In the genomic region with DNA sequence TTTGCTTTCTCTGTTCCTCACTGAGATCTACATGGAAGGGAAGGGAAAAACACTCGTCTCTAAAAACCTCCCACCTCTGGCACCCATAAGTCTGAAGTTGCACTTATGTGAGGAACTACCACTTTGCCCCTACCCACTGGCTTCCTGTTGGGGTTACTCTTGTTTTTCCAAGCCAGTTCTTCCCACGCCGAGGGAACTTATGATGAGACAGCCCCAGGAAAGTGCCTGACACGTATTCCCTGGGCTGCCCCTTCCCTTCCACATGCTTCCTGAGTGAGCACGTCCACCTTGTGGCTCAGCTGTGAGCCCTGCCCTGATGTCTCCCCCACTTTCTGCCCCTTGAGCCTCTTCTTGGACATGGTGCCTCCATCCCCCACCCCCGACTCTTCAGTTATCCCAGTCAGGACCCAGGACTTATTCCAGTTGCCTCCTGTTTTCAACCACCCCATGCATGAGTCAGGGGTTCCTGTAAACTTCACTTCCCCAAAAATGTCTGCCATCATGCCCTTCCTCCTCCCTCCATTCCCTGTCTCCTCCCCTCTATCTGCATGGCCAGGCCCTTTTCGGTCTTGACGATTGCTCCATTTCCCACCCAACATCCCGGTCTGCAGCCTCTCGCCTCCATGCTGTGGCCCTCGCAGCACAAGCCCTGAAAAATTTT, we compare ENCODE assay signal across 1 cellular context.
A peak's percentile ranks its signal among the peaks of the same experiment; 100 is the strongest.
TF ChIP-seq lines count a peak whose summit lies in the region.

No MANE protein-coding gene starts in this region.

TF ChIP-seq in K562, 482 proteins besides CTCF, POLR2A, EP300 and RAD21 (continues in another document):
- TF ChIP-seq, protein P1, sequence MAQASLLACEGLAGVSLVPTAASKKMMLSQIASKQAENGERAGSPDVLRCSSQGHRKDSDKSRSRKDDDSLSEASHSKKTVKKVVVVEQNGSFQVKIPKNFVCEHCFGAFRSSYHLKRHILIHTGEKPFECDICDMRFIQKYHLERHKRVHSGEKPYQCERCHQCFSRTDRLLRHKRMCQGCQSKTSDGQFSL (CRISPR knock-in tag; IDR thresholded peaks at IDR 0.05), result peak; percentile 60
- TF ChIP-seq, protein P1 (tag; IDR thresholded peaks at IDR 0.05), result no peak
- TF ChIP-seq ZNF253 (CRISPR knock-in tag; conservative IDR thresholded peaks at IDR 0.05) (peak; percentile 74), ZNF197 (CRISPR knock-in tag; IDR thresholded peaks at IDR 0.05; ENCODE audit: low read depth) (0 out of 2 replicates have a peak, but pooled peaks have one; percentile 44), HDAC2 (IDR thresholded peaks at IDR 0.05) (no peak), ZNF445 (CRISPR knock-in tag; IDR thresholded peaks at IDR 0.05; ENCODE audit: low read depth) (no peak), RUNX1 (IDR thresholded peaks at IDR 0.05; ENCODE audit: low read depth) (peak; percentile 68; the same call in 1 of the 2 replicates), CHD4 (IDR thresholded peaks at IDR 0.05; ENCODE audit: insufficient read depth, insufficient replicate concordance, low read depth, low read length, poor library complexity, severe bottlenecking) (no peak), NR3C1 (CRISPR knock-in tag; IDR thresholded peaks at IDR 0.05) (no peak), ZZZ3 (IDR thresholded peaks at IDR 0.05) (no peak), FOSL1 (tag; conservative IDR thresholded peaks at IDR 0.05) (peak; percentile 54; the same call in 1 of the 2 replicates), ESRRB (CRISPR knock-in tag; IDR thresholded peaks at IDR 0.05; ENCODE audit: borderline replicate concordance) (no peak), CREBBP (IDR thresholded peaks at IDR 0.05; ENCODE audit: low read depth, low read length) (no peak), TAF9B (IDR thresholded peaks at IDR 0.05; ENCODE audit: partially characterized antibody) (no peak), E2F3 (CRISPR knock-in tag; IDR thresholded peaks at IDR 0.05) (no peak), ILF3 (IDR thresholded peaks at IDR 0.05; ENCODE audit: borderline replicate concordance) (no peak), ASH1L (IDR thresholded peaks at IDR 0.05; ENCODE audit: borderline replicate concordance, low read depth, partially characterized antibody) (no peak), ZC3H8 (IDR thresholded peaks at IDR 0.05) (peak; percentile 94), FOXK2 (conservative IDR thresholded peaks at IDR 0.05 in 1 of 2, IDR thresholded peaks at IDR 0.05 in 1 of 2; ENCODE audit: low read depth in 2 of 2) (peak in 1 of 2 experiments; percentile 43; a peak in 1 of 4 replicates), L3MBTL2 (IDR thresholded peaks at IDR 0.05) (peak; percentile 26; the same call in 1 of the 2 replicates), MTA2 (IDR thresholded peaks at IDR 0.05; ENCODE audit: low read depth) (no peak), KDM1A (IDR thresholded peaks at IDR 0.05) (no peak), ZBED1 (IDR thresholded peaks at IDR 0.05) (peak; percentile 90), DIDO1 (tag; IDR thresholded peaks at IDR 0.05; ENCODE audit: low read depth) (no peak), SMARCE1 (IDR thresholded peaks at IDR 0.05) (no peak; the same call in 1 of the 2 replicates), MEF2D (tag; conservative IDR thresholded peaks at IDR 0.05; ENCODE audit: low read depth) (peak; percentile 26; the same call in 1 of the 2 replicates), MBD2 (IDR thresholded peaks at IDR 0.05; ENCODE audit: borderline replicate concordance, low read depth) (0 out of 2 replicates have a peak, but pooled peaks have one; percentile 34), ZNF133 (CRISPR knock-in tag; IDR thresholded peaks at IDR 0.05) (no peak), ZKSCAN1 (IDR thresholded peaks at IDR 0.05; ENCODE audit: low read depth, low read length) (no peak)
- TF ChIP-seq, protein P2, sequence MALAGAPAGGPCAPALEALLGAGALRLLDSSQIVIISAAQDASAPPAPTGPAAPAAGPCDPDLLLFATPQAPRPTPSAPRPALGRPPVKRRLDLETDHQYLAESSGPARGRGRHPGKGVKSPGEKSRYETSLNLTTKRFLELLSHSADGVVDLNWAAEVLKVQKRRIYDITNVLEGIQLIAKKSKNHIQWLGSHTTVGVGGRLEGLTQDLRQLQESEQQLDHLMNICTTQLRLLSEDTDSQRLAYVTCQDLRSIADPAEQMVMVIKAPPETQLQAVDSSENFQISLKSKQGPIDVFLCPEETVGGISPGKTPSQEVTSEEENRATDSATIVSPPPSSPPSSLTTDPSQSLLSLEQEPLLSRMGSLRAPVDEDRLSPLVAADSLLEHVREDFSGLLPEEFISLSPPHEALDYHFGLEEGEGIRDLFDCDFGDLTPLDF (CRISPR knock-in tag; IDR thresholded peaks at IDR 0.05), result no peak
- TF ChIP-seq, protein P3, sequence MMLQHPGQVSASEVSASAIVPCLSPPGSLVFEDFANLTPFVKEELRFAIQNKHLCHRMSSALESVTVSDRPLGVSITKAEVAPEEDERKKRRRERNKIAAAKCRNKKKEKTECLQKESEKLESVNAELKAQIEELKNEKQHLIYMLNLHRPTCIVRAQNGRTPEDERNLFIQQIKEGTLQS (IDR thresholded peaks at IDR 0.05), result peak; percentile 8; the same call in 1 of the 2 replicates
- TF ChIP-seq, protein P3 (CRISPR knock-in tag; conservative IDR thresholded peaks at IDR 0.05), result no peak
- TF ChIP-seq, protein P4, sequence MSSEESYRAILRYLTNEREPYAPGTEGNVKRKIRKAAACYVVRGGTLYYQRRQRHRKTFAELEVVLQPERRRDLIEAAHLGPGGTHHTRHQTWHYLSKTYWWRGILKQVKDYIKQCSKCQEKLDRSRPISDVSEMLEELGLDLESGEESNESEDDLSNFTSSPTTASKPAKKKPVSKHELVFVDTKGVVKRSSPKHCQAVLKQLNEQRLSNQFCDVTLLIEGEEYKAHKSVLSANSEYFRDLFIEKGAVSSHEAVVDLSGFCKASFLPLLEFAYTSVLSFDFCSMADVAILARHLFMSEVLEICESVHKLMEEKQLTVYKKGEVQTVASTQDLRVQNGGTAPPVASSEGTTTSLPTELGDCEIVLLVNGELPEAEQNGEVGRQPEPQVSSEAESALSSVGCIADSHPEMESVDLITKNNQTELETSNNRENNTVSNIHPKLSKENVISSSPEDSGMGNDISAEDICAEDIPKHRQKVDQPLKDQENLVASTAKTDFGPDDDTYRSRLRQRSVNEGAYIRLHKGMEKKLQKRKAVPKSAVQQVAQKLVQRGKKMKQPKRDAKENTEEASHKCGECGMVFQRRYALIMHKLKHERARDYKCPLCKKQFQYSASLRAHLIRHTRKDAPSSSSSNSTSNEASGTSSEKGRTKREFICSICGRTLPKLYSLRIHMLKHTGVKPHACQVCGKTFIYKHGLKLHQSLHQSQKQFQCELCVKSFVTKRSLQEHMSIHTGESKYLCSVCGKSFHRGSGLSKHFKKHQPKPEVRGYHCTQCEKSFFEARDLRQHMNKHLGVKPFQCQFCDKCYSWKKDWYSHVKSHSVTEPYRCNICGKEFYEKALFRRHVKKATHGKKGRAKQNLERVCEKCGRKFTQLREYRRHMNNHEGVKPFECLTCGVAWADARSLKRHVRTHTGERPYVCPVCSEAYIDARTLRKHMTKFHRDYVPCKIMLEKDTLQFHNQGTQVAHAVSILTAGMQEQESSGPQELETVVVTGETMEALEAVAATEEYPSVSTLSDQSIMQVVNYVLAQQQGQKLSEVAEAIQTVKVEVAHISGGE (CRISPR knock-in tag; IDR thresholded peaks at IDR 0.05), result peak in 1 of 3 experiments; percentile 57; a peak in 2 of 6 replicates
- TF ChIP-seq, protein P5, sequence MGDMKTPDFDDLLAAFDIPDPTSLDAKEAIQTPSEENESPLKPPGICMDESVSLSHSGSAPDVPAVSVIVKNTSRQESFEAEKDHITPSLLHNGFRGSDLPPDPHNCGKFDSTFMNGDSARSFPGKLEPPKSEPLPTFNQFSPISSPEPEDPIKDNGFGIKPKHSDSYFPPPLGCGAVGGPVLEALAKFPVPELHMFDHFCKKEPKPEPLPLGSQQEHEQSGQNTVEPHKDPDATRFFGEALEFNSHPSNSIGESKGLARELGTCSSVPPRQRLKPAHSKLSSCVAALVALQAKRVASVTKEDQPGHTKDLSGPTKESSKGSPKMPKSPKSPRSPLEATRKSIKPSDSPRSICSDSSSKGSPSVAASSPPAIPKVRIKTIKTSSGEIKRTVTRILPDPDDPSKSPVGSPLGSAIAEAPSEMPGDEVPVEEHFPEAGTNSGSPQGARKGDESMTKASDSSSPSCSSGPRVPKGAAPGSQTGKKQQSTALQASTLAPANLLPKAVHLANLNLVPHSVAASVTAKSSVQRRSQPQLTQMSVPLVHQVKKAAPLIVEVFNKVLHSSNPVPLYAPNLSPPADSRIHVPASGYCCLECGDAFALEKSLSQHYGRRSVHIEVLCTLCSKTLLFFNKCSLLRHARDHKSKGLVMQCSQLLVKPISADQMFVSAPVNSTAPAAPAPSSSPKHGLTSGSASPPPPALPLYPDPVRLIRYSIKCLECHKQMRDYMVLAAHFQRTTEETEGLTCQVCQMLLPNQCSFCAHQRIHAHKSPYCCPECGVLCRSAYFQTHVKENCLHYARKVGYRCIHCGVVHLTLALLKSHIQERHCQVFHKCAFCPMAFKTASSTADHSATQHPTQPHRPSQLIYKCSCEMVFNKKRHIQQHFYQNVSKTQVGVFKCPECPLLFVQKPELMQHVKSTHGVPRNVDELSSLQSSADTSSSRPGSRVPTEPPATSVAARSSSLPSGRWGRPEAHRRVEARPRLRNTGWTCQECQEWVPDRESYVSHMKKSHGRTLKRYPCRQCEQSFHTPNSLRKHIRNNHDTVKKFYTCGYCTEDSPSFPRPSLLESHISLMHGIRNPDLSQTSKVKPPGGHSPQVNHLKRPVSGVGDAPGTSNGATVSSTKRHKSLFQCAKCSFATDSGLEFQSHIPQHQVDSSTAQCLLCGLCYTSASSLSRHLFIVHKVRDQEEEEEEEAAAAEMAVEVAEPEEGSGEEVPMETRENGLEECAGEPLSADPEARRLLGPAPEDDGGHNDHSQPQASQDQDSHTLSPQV (IDR thresholded peaks at IDR 0.05), result peak; percentile 24; the same call in 1 of the 2 replicates
- TF ChIP-seq, protein P6, sequence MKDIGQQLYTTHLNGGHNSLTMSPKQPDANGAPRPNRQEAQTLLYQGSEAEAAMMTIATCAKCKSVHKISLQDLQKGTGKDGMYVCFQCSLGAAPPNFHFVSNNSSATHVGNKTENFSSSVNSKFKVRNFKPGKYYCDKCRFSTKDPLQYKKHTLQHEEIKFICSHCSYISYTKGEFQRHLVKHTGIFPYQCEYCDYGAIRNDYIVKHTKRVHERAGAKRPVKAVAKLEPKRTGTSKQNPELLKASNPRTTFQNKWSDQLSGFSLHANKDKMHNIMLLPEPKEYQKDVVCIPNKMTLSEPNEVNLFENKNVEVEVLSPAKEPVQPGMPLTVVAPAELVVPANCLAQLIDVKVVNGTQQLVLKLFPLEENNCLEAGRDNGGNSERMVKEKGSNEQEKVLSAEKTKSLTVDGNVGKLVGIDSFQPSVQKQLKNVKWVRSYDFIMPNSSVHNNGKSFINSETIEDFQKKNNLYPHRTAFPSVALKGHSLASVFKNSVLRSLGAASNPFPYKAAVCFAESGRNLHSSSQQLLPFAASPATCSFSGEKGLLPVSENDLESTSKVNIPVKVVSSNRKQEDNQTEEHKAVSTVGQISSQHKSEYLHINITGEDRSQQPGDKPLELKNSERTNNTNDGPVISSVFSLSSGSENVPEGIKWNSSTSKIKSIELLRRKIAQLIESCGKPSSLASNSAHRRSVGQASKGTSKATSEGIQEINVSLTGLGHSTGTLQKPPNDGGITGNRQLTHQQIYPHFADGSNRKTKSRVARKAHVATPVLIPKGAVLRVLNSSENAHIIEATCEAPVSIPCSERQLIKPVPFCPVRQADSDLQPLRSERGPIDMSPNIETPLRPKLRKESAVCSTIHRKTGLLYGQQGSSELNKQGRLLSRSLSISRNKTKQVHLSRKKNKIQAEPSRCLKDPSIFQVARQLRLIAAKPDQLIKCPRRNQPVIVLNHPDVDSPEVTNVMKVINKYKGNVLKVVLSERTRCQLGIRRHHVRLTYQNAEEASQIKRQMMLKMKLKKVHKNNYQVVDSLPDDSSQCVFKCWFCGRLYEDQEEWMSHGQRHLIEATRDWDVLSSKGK (CRISPR knock-in tag; IDR thresholded peaks at IDR 0.05), result no peak
- TF ChIP-seq, protein P7, sequence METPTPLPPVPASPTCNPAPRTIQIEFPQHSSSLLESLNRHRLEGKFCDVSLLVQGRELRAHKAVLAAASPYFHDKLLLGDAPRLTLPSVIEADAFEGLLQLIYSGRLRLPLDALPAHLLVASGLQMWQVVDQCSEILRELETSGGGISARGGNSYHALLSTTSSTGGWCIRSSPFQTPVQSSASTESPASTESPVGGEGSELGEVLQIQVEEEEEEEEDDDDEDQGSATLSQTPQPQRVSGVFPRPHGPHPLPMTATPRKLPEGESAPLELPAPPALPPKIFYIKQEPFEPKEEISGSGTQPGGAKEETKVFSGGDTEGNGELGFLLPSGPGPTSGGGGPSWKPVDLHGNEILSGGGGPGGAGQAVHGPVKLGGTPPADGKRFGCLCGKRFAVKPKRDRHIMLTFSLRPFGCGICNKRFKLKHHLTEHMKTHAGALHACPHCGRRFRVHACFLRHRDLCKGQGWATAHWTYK (CRISPR knock-in tag; IDR thresholded peaks at IDR 0.05), result peak; percentile 24; the same call in 1 of the 2 replicates
- TF ChIP-seq, protein P8, sequence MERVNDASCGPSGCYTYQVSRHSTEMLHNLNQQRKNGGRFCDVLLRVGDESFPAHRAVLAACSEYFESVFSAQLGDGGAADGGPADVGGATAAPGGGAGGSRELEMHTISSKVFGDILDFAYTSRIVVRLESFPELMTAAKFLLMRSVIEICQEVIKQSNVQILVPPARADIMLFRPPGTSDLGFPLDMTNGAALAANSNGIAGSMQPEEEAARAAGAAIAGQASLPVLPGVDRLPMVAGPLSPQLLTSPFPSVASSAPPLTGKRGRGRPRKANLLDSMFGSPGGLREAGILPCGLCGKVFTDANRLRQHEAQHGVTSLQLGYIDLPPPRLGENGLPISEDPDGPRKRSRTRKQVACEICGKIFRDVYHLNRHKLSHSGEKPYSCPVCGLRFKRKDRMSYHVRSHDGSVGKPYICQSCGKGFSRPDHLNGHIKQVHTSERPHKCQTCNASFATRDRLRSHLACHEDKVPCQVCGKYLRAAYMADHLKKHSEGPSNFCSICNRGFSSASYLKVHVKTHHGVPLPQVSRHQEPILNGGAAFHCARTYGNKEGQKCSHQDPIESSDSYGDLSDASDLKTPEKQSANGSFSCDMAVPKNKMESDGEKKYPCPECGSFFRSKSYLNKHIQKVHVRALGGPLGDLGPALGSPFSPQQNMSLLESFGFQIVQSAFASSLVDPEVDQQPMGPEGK (CRISPR knock-in tag; IDR thresholded peaks at IDR 0.05; ENCODE audit: borderline replicate concordance), result 0 out of 2 replicates have a peak, but pooled peaks have one; percentile 36
- TF ChIP-seq, protein P9, sequence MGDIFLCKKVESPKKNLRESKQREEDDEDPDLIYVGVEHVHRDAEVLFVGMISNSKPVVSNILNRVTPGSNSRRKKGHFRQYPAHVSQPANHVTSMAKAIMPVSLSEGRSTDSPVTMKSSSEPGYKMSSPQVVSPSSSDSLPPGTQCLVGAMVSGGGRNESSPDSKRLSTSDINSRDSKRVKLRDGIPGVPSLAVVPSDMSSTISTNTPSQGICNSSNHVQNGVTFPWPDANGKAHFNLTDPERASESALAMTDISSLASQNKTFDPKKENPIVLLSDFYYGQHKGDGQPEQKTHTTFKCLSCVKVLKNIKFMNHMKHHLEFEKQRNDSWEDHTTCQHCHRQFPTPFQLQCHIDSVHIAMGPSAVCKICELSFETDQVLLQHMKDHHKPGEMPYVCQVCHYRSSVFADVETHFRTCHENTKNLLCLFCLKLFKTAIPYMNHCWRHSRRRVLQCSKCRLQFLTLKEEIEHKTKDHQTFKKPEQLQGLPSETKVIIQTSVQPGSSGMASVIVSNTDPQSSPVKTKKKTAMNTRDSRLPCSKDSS (IDR thresholded peaks at IDR 0.05; ENCODE audit: low read depth, partially characterized antibody), result no peak
